Comparison of ENCODE assay signal across 1 cellular context in genomic region chr17:68195667-68196393, GRCh38.
TF ChIP-seq lines count a peak whose summit lies in the region.

No MANE protein-coding gene starts in this region.

TF ChIP-seq in HEK293, 187 proteins besides CTCF, POLR2A, EP300 and RAD21 (continued from another document):
- TF ChIP-seq, protein P1, sequence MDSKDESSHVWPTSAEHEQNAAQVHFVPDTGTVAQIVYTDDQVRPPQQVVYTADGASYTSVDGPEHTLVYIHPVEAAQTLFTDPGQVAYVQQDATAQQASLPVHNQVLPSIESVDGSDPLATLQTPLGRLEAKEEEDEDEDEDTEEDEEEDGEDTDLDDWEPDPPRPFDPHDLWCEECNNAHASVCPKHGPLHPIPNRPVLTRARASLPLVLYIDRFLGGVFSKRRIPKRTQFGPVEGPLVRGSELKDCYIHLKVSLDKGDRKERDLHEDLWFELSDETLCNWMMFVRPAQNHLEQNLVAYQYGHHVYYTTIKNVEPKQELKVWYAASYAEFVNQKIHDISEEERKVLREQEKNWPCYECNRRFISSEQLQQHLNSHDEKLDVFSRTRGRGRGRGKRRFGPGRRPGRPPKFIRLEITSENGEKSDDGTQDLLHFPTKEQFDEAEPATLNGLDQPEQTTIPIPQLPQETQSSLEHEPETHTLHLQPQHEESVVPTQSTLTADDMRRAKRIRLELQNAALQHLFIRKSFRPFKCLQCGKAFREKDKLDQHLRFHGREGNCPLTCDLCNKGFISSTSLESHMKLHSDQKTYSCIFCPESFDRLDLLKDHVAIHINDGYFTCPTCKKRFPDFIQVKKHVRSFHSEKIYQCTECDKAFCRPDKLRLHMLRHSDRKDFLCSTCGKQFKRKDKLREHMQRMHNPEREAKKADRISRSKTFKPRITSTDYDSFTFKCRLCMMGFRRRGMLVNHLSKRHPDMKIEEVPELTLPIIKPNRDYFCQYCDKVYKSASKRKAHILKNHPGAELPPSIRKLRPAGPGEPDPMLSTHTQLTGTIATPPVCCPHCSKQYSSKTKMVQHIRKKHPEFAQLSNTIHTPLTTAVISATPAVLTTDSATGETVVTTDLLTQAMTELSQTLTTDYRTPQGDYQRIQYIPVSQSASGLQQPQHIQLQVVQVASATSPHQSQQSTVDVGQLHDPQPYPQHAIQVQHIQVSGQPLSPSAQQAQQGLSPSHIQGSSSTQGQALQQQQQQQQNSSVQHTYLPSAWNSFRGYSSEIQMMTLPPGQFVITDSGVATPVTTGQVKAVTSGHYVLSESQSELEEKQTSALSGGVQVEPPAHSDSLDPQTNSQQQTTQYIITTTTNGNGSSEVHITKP (tag by site-specific recombination; IDR thresholded peaks at IDR 0.05) = peak; percentile 47; the same call in 1 of the 2 replicates
- TF ChIP-seq ZEB2 (tag by site-specific recombination; IDR thresholded peaks at IDR 0.05) = peak; percentile 35
- TF ChIP-seq ZFP37 (tag by site-specific recombination; IDR thresholded peaks at IDR 0.05) = no peak
- TF ChIP-seq REPIN1 (tag by site-specific recombination; IDR thresholded peaks at IDR 0.05; ENCODE audit: low read depth) = no peak
- TF ChIP-seq ZNF423 (tag by site-specific recombination; IDR thresholded peaks at IDR 0.05) = no peak; the same call in 1 of the 2 replicates
- TF ChIP-seq KLF8 (tag by site-specific recombination; IDR thresholded peaks at IDR 0.05) = 0 out of 2 replicates have a peak, but pooled peaks have one; percentile 9
- no peak for TF ChIP-seq ZNF19 (tag by site-specific recombination; IDR thresholded peaks at IDR 0.05; ENCODE audit: low read depth)
- TF ChIP-seq ZNF585B (tag by site-specific recombination; IDR thresholded peaks at IDR 0.05) = no peak
- TF ChIP-seq ZNF521 (tag by site-specific recombination; IDR thresholded peaks at IDR 0.05) = no peak
- no peak for TF ChIP-seq ZNF558 (tag by site-specific recombination; IDR thresholded peaks at IDR 0.05)
- TF ChIP-seq AEBP2 (tag by site-specific recombination; IDR thresholded peaks at IDR 0.05; ENCODE audit: borderline replicate concordance) = no peak
- TF ChIP-seq IKZF3 (tag by site-specific recombination; IDR thresholded peaks at IDR 0.05) = peak; percentile 81
- no peak for TF ChIP-seq ZNF777 (tag by site-specific recombination; IDR thresholded peaks at IDR 0.05; ENCODE audit: borderline replicate concordance)
- TF ChIP-seq WT1 (tag by site-specific recombination; IDR thresholded peaks at IDR 0.05) = no peak
- TF ChIP-seq KLF9 (tag by site-specific recombination; IDR thresholded peaks at IDR 0.05; ENCODE audit: low read depth) = no peak
- no peak for TF ChIP-seq SP3 (tag by site-specific recombination; IDR thresholded peaks at IDR 0.05)
- TF ChIP-seq ZNF148 (tag by site-specific recombination; IDR thresholded peaks at IDR 0.05; ENCODE audit: borderline replicate concordance) = no peak
- no peak for TF ChIP-seq ZNF404 (tag by site-specific recombination; IDR thresholded peaks at IDR 0.05)
- no peak for TF ChIP-seq ZNF138 (tag by site-specific recombination; IDR thresholded peaks at IDR 0.05; ENCODE audit: borderline replicate concordance)
- TF ChIP-seq ZNF202 (tag by site-specific recombination; IDR thresholded peaks at IDR 0.05; ENCODE audit: borderline replicate concordance) = no peak
- TF ChIP-seq ZNF18 (tag by site-specific recombination; IDR thresholded peaks at IDR 0.05) = no peak
- no peak for TF ChIP-seq EGR2 (tag by site-specific recombination; IDR thresholded peaks at IDR 0.05; ENCODE audit: low read depth)
- TF ChIP-seq, protein P2, sequence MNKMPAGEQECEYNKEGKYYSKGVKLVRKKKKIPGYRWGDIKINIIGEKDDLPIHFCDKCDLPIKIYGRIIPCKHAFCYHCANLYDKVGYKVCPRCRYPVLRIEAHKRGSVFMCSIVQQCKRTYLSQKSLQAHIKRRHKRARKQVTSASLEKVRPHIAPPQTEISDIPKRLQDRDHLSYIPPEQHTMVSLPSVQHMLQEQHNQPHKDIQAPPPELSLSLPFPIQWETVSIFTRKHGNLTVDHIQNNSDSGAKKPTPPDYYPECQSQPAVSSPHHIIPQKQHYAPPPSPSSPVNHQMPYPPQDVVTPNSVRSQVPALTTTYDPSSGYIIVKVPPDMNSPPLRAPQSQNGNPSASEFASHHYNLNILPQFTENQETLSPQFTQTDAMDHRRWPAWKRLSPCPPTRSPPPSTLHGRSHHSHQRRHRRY (tag by site-specific recombination; IDR thresholded peaks at IDR 0.05) = no peak
- no peak for TF ChIP-seq ZNF549 (tag by site-specific recombination; IDR thresholded peaks at IDR 0.05)
- TF ChIP-seq ZBTB48 (tag by site-specific recombination; IDR thresholded peaks at IDR 0.05) = no peak
- TF ChIP-seq, protein P3, sequence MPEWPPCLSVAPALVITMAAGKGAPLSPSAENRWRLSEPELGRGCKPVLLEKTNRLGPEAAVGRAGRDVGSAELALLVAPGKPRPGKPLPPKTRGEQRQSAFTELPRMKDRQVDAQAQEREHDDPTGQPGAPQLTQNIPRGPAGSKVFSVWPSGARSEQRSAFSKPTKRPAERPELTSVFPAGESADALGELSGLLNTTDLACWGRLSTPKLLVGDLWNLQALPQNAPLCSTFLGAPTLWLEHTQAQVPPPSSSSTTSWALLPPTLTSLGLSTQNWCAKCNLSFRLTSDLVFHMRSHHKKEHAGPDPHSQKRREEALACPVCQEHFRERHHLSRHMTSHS (tag by site-specific recombination; IDR thresholded peaks at IDR 0.05) = no peak
- no peak for TF ChIP-seq ZNF23 (tag by site-specific recombination; IDR thresholded peaks at IDR 0.05; ENCODE audit: borderline replicate concordance)
- TF ChIP-seq ZNF600 (tag by site-specific recombination; IDR thresholded peaks at IDR 0.05) = 0 out of 2 replicates have a peak, but pooled peaks have one; percentile 62
- TF ChIP-seq, protein P4, sequence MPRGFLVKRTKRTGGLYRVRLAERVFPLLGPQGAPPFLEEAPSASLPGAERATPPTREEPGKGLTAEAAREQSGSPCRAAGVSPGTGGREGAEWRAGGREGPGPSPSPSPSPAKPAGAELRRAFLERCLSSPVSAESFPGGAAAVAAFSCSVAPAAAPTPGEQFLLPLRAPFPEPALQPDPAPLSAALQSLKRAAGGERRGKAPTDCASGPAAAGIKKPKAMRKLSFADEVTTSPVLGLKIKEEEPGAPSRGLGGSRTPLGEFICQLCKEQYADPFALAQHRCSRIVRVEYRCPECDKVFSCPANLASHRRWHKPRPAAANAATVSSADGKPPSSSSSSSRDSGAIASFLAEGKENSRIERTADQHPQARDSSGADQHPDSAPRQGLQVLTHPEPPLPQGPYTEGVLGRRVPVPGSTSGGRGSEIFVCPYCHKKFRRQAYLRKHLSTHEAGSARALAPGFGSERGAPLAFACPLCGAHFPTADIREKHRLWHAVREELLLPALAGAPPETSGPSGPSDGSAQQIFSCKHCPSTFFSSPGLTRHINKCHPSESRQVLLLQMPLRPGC (tag by site-specific recombination; IDR thresholded peaks at IDR 0.05) = no peak
- TF ChIP-seq ZNF768 (tag by site-specific recombination; IDR thresholded peaks at IDR 0.05) = no peak
- TF ChIP-seq ZFP41 (tag by site-specific recombination; IDR thresholded peaks at IDR 0.05; ENCODE audit: borderline replicate concordance) = no peak
- TF ChIP-seq ZSCAN4 (tag by site-specific recombination; IDR thresholded peaks at IDR 0.05) = no peak
- TF ChIP-seq ZNF555 (tag by site-specific recombination; conservative IDR thresholded peaks at IDR 0.05) = no peak
- TF ChIP-seq, protein P5, sequence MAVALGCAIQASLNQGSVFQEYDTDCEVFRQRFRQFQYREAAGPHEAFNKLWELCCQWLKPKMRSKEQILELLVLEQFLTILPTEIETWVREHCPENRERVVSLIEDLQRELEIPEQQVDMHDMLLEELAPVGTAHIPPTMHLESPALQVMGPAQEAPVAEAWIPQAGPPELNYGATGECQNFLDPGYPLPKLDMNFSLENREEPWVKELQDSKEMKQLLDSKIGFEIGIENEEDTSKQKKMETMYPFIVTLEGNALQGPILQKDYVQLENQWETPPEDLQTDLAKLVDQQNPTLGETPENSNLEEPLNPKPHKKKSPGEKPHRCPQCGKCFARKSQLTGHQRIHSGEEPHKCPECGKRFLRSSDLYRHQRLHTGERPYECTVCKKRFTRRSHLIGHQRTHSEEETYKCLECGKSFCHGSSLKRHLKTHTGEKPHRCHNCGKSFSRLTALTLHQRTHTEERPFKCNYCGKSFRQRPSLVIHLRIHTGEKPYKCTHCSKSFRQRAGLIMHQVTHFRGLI (tag by site-specific recombination; IDR thresholded peaks at IDR 0.05) = no peak
- no peak for TF ChIP-seq ZNF391 (tag by site-specific recombination; IDR thresholded peaks at IDR 0.05; ENCODE audit: borderline replicate concordance, low read depth)
- TF ChIP-seq ZNF239 (tag by site-specific recombination; IDR thresholded peaks at IDR 0.05) = no peak
- no peak for TF ChIP-seq OVOL3 (tag by site-specific recombination; IDR thresholded peaks at IDR 0.05)
- TF ChIP-seq SCRT2 (tag by site-specific recombination; IDR thresholded peaks at IDR 0.05) = no peak
- TF ChIP-seq ZNF157 (tag by site-specific recombination; IDR thresholded peaks at IDR 0.05) = no peak
- no peak for TF ChIP-seq ZNF416 (tag by site-specific recombination; IDR thresholded peaks at IDR 0.05)
- TF ChIP-seq ZNF2 (tag by site-specific recombination; IDR thresholded peaks at IDR 0.05) = no peak
- TF ChIP-seq ZNF266 (tag by site-specific recombination; IDR thresholded peaks at IDR 0.05; ENCODE audit: low read depth) = no peak
- TF ChIP-seq ZNF701 (tag by site-specific recombination; IDR thresholded peaks at IDR 0.05) = no peak
- no peak for TF ChIP-seq ZNF292 (tag by site-specific recombination; IDR thresholded peaks at IDR 0.05; ENCODE audit: borderline replicate concordance, low read depth)
- no peak for TF ChIP-seq ZNF16 (tag by site-specific recombination; IDR thresholded peaks at IDR 0.05; ENCODE audit: low read depth)
- 0 out of 2 replicates have a peak, but pooled peaks have one; percentile 15 for TF ChIP-seq KLF10 (tag by site-specific recombination; IDR thresholded peaks at IDR 0.05)
- TF ChIP-seq ZNF654 (tag by site-specific recombination; IDR thresholded peaks at IDR 0.05; ENCODE audit: low read depth) = no peak
- TF ChIP-seq YY1 (tag by site-specific recombination; IDR thresholded peaks at IDR 0.05) = no peak
